In the genomic region with DNA sequence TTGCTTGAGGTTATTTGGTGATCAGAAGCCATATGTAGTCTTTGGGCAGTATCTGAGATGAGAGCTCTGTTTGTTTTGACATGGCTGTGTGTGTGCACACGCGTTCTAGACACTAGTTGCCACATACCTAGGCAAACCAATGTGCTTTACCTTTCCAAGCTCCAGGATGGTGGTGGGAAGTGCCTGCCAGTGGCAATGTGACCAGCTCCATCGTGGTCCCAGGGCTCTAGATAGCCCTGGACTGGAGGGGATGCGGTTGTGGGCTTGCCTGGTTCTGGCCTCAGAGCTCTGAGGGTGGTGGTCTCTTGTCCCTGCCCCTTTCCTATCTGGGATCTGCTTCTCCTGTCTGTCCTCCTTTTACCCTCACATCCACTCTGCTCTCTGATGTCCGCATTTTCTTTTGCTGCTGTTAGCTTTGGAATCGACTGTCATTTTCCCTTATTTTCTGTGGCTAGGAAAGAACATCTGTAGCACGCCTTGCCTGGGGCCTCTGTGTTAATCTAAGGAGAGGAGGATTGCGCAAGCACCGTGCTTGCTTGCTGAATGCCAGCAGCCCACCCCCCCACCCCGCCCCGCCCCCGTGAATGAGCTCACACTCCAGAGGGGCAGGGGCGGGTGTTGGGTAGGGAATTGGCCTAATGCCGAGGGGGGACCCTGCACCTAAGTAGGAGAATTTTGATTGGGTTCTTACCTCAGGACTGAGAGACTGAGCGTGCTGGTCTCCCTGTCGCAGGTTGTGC, we compare ENCODE assay signal across 10 cellular contexts.
DNase-seq lines count a peak whose midpoint lies in the region; ATAC-seq lines count a peak whose summit lies in the region.
"Had no signal": no experiment of that assay in that cellular context is flagged by ENCODE, and none has a peak within 500 bp of the region (broad histone marks: within the 10 kb centered on the region; RNA-seq: fewer than 3 reads in every experiment).

No MANE protein-coding gene starts in this region.

- H3K4me1 ChIP-seq in mesenchymal stem cell (ENCODE audit: control insufficient read depth, insufficient read depth, low read depth, low read length) = peaks cover 32% of the 10 kb centered on the region
- peaks cover 2 to 6% of the 10 kb centered on the region in 2 donors for H3K4me1 ChIP-seq in aorta (ENCODE audit: control insufficient read depth in 1 of 2, insufficient read depth in 2 of 2, low read length in 2 of 2)

- CTCF ChIA-PET in T-cell (lab: Charles Lee) = no interaction called here

- H2AK5ac ChIP-seq in mesenchymal stem cell (ENCODE audit: low read length, severe bottlenecking) = peak overlapping the region; percentile 37

- no peaks in the 10 kb centered on the region for H3K27me3 Mint-ChIP-seq in stimulated activated naive CD8-positive, alpha-beta T cell treated with anti-CD3 and anti-CD28 coated beads, Interleukin-15, Interleukin-2, amounts not matched to agents 100 ng/mL and 50 ng/mL, for 24 hours
- H3K27me3 Mint-ChIP-seq in dendritic cell treated with granulocyte-macrophage colony-stimulating factor and Interleukin-4, amounts not matched to agents 40 ng/mL and 50 ng/mL, for 4 days = no peaks in the 10 kb centered on the region
- no peaks in the 10 kb centered on the region for H3K27me3 Mint-ChIP-seq in T-cell
- H3K27me3 Mint-ChIP-seq: progenitor cell of endocrine pancreas had no signal

- no peak for DNase-seq in stimulated activated naive CD8-positive, alpha-beta T cell treated with anti-CD3 and anti-CD28 coated beads, Interleukin-15, Interleukin-2, amounts not matched to agents 100 U/mL and 50 U/mL, for 24 hours
- DNase-seq in mesenchymal stem cell (peak; percentile 81), aorta (peak; percentile 77 to 82), T-cell (no peak)
- no peak for DNase-seq in stimulated activated CD4-positive, alpha-beta T cell treated with anti-CD3 and anti-CD28 coated beads, Interleukin-4, amount 100 ng/mL, for 1 hour
- DNase-seq: activated T-cell treated with anti-CD3 and anti-CD28 coated beads for 4 hours had no signal

- no peaks in the 10 kb centered on the region for H3K27me3 ChIP-seq in mesenchymal stem cell (ENCODE audit: control insufficient read depth in 1 of 2, insufficient read depth in 1 of 2, low read length in 2 of 2)
- H3K27me3 ChIP-seq in aorta (ENCODE audit: control insufficient read depth in 1 of 2, insufficient read depth in 2 of 2, low read length in 1 of 2) = no peaks in the 10 kb centered on the region

- no peak for ATAC-seq in stimulated activated naive CD8-positive, alpha-beta T cell treated with anti-CD3 and anti-CD28 coated beads, Interleukin-15, Interleukin-2, amounts not matched to agents 100 U/mL and 50 U/mL, for 24 hours
- ATAC-seq in aorta (ENCODE audit: low FRiP score) (peak; percentile 79), T-cell (replicated peaks in 1 of 4) (no peak), GM19328 (IDR thresholded peaks at IDR 0.05; ENCODE audit: unreplicated experiment) (no peak)

- H4K8ac ChIP-seq in mesenchymal stem cell (ENCODE audit: low read length) = peak overlapping the region; percentile 59

- H3K4me2 ChIP-seq in mesenchymal stem cell (ENCODE audit: low read length, poor library complexity, severe bottlenecking) = peak overlapping the region; percentile 57

- peaks cover 73% of the 10 kb centered on the region for H3K4me1 Mint-ChIP-seq in stimulated activated naive CD8-positive, alpha-beta T cell treated with anti-CD3 and anti-CD28 coated beads, Interleukin-15, Interleukin-2, amounts not matched to agents 100 ng/mL and 50 ng/mL, for 24 hours (ENCODE audit: low read depth)
- peaks cover 45% of the 10 kb centered on the region for H3K4me1 Mint-ChIP-seq in dendritic cell treated with granulocyte-macrophage colony-stimulating factor and Interleukin-4, amounts not matched to agents 40 ng/mL and 50 ng/mL, for 4 days (ENCODE audit: low read depth)
- peaks cover 76 to 90% (median 78%) of the 10 kb centered on the region in 3 donors for H3K4me1 Mint-ChIP-seq in T-cell

- peaks cover 35% of the 10 kb centered on the region for H3K36me3 Mint-ChIP-seq in stimulated activated naive CD8-positive, alpha-beta T cell treated with anti-CD3 and anti-CD28 coated beads, Interleukin-15, Interleukin-2, amounts not matched to agents 100 ng/mL and 50 ng/mL, for 24 hours (ENCODE audit: low read depth)
- H3K36me3 Mint-ChIP-seq in dendritic cell treated with granulocyte-macrophage colony-stimulating factor and Interleukin-4, amounts not matched to agents 40 ng/mL and 50 ng/mL, for 4 days (ENCODE audit: low read depth) = peaks cover 41% of the 10 kb centered on the region
- peaks cover 15% of the 10 kb centered on the region for H3K36me3 Mint-ChIP-seq in T-cell

- H2BK15ac ChIP-seq in mesenchymal stem cell (ENCODE audit: low read depth, poor library complexity, severe bottlenecking) = peak overlapping the region; percentile 60

- peak overlapping the region; percentile 15 to 29 for H3K23ac ChIP-seq in mesenchymal stem cell (ENCODE audit: low read length in 2 of 2)

- H3K27ac Mint-ChIP-seq in stimulated activated naive CD8-positive, alpha-beta T cell treated with anti-CD3 and anti-CD28 coated beads, Interleukin-15, Interleukin-2, amounts not matched to agents 100 ng/mL and 50 ng/mL, for 24 hours = peak overlapping the region; percentile 41
- H3K27ac Mint-ChIP-seq in dendritic cell treated with granulocyte-macrophage colony-stimulating factor and Interleukin-4, amounts not matched to agents 40 ng/mL and 50 ng/mL, for 4 days = peak overlapping the region; percentile 62
- peak overlapping the region in 1 of 2 donors; percentile 64 for H3K27ac Mint-ChIP-seq in T-cell

- H3K4me3 Mint-ChIP-seq in stimulated activated naive CD8-positive, alpha-beta T cell treated with anti-CD3 and anti-CD28 coated beads, Interleukin-15, Interleukin-2, amounts not matched to agents 100 ng/mL and 50 ng/mL, for 24 hours = no peak overlapping the region
- H3K4me3 Mint-ChIP-seq in dendritic cell treated with granulocyte-macrophage colony-stimulating factor and Interleukin-4, amounts not matched to agents 40 ng/mL and 50 ng/mL, for 4 days = no peak overlapping the region
- peak overlapping the region in 1 of 3 donors; percentile 13 for H3K4me3 Mint-ChIP-seq in T-cell

- peak overlapping the region; percentile 92 for H4K91ac ChIP-seq in mesenchymal stem cell (ENCODE audit: low read length)

- peak overlapping the region; percentile 64 for H3K9ac ChIP-seq in mesenchymal stem cell (ENCODE audit: low read length)

- no peak overlapping the region for H2AFZ ChIP-seq in mesenchymal stem cell (ENCODE audit: low read depth, low read length)

- POLR2A ChIA-PET in T-cell (lab: Charles Lee) = no interaction called here

- peak overlapping the region; percentile 67 to 88 for H3K18ac ChIP-seq in mesenchymal stem cell (ENCODE audit: low read depth in 1 of 2, low read length in 2 of 2)

- H2BK12ac ChIP-seq in mesenchymal stem cell (ENCODE audit: low read length in 2 of 2) = peak overlapping the region; percentile 46 to 98

- H2BK5ac ChIP-seq in mesenchymal stem cell (ENCODE audit: low read depth, low read length, poor library complexity, severe bottlenecking) = no peak overlapping the region

- peak overlapping the region in 1 of 2 experiments; percentile 79 for H3K4ac ChIP-seq in mesenchymal stem cell (ENCODE audit: low read depth in 1 of 2, low read length in 2 of 2)

- H3K36me3 ChIP-seq in mesenchymal stem cell (ENCODE audit: control insufficient read depth in 1 of 2, insufficient read depth in 2 of 2, low read depth in 1 of 2, low read length in 2 of 2) (peaks cover 8 to 11% of the 10 kb centered on the region in 2 experiments), aorta (ENCODE audit: control insufficient read depth in 1 of 2, insufficient read depth in 2 of 2, low read length in 1 of 2) (no peaks in the 10 kb centered on the region)

- H3K9me3 ChIP-seq in mesenchymal stem cell (ENCODE audit: control insufficient read depth, low read length) (no peaks in the 10 kb centered on the region), aorta (ENCODE audit: control insufficient read depth, low read length) (no peaks in the 10 kb centered on the region)

- H3K9me3 Mint-ChIP-seq in stimulated activated naive CD8-positive, alpha-beta T cell treated with anti-CD3 and anti-CD28 coated beads, Interleukin-15, Interleukin-2, amounts not matched to agents 100 ng/mL and 50 ng/mL, for 24 hours = no peaks in the 10 kb centered on the region
- H3K9me3 Mint-ChIP-seq in dendritic cell treated with granulocyte-macrophage colony-stimulating factor and Interleukin-4, amounts not matched to agents 40 ng/mL and 50 ng/mL, for 4 days = no peaks in the 10 kb centered on the region
- no peaks in the 10 kb centered on the region for H3K9me3 Mint-ChIP-seq in T-cell

- H3K79me1 ChIP-seq in mesenchymal stem cell (replicated peaks; ENCODE audit: low read length, poor library complexity, severe bottlenecking) = peaks cover 23% of the 10 kb centered on the region

- peak overlapping the region; percentile 54 for H2BK120ac ChIP-seq in mesenchymal stem cell (ENCODE audit: low read depth, low read length)

- H3K14ac ChIP-seq in mesenchymal stem cell (ENCODE audit: low read length in 2 of 2) = peak overlapping the region in 1 of 2 experiments; percentile 57

- 56% methylated on average over 12 of the region's 16 CpGs for whole genome bisulfite sequencing in mesenchymal stem cell
- 5 to 10% methylated on average over 16 of the region's 16 CpGs for WGBS in aorta, 2 donors

- intact Hi-C loops in dendritic cell treated with granulocyte-macrophage colony-stimulating factor and Interleukin-4, amounts not matched to agents 40 ng/mL and 50 ng/mL, for 4 days (cut with micrococcal nuclease) = loop anchor here (5.0 kb wide), 1 partner anchor 42 kb away; no protein-coding TSS in a partner anchor
- intact Hi-C loops in aorta (cut with DNase I) = no loop called here

- peak overlapping the region; percentile 44 for H3K27ac ChIP-seq in mesenchymal stem cell (ENCODE audit: low read length, poor library complexity, severe bottlenecking)
- H3K27ac ChIP-seq in aorta (ENCODE audit: low read depth in 1 of 2, low read length in 2 of 2) = peak overlapping the region in 1 of 2 donors; percentile 34

- H3K4me3 ChIP-seq in mesenchymal stem cell (ENCODE audit: insufficient read depth in 1 of 2, low read depth in 1 of 2, low read length in 2 of 2) (peak overlapping the region in 1 of 2 experiments; percentile 68), aorta (ENCODE audit: low read length in 2 of 2) (no peak overlapping the region)

Comparison
In these comparisons a context has a peak if more than half of its experiments do, and no peak if none do; other contexts are left out.
1. DNase-seq: peak in mesenchymal stem cell (single experiment) and aorta (2 of 2); none in stimulated activated naive CD8-positive, alpha-beta T cell treated with anti-CD3 and anti-CD28 coated beads, Interleukin-15, Interleukin-2, amounts not matched to agents 100 U/mL and 50 U/mL, for 24 hours (single experiment), T-cell (0 of 34) and stimulated activated CD4-positive, alpha-beta T cell treated with anti-CD3 and anti-CD28 coated beads, Interleukin-4, amount 100 ng/mL, for 1 hour (single experiment).